Comparison of ENCODE assay signal across 1 cellular context in the genomic region with DNA sequence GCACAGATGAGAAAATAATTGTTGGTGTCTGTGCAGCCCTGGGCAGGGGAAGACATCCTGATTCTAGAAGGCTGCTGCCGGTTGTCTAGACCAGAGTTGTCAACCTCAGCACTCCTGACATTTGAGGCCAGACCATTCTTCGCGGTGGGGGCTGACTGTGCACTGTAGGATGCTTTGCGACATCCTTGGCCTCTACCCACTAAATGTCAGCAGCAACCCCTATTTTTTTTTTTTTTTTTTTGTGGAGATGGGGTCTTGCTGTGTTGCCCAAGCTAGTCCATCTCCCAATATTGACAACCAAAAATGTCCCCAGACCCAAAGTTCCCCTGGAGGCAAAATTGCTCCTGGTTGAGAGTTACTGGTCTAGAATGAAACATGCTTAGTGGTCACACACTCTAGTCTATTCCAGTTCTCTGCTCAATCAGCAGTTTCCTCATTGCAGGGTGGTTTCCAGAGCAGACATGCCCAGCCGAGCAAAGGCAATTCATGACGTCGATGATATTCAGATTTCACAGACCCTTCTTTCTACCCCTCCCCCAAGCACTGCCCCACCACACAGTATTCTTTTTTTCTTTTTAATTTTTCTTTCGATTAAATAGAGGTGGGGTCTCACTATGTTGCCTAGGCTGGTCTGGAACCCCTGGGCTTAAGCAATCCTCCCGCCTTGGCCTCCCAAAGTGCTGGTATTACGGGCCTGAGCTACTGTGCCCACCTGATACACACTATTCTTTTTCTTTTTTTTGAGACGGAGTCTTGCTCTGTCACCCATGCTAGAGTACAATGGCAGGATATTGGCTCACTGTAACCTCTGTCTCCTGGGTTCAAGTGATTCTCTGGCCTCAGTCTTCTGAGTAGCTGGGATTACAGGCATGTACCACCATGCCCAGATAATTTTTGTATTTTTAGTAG.
TF ChIP-seq lines count a peak whose summit lies in the region.

No MANE protein-coding gene starts in this region.

TF ChIP-seq in GM23338, 12 proteins besides CTCF, POLR2A, EP300 and RAD21 (continued from another document):
- TF ChIP-seq, protein P1, sequence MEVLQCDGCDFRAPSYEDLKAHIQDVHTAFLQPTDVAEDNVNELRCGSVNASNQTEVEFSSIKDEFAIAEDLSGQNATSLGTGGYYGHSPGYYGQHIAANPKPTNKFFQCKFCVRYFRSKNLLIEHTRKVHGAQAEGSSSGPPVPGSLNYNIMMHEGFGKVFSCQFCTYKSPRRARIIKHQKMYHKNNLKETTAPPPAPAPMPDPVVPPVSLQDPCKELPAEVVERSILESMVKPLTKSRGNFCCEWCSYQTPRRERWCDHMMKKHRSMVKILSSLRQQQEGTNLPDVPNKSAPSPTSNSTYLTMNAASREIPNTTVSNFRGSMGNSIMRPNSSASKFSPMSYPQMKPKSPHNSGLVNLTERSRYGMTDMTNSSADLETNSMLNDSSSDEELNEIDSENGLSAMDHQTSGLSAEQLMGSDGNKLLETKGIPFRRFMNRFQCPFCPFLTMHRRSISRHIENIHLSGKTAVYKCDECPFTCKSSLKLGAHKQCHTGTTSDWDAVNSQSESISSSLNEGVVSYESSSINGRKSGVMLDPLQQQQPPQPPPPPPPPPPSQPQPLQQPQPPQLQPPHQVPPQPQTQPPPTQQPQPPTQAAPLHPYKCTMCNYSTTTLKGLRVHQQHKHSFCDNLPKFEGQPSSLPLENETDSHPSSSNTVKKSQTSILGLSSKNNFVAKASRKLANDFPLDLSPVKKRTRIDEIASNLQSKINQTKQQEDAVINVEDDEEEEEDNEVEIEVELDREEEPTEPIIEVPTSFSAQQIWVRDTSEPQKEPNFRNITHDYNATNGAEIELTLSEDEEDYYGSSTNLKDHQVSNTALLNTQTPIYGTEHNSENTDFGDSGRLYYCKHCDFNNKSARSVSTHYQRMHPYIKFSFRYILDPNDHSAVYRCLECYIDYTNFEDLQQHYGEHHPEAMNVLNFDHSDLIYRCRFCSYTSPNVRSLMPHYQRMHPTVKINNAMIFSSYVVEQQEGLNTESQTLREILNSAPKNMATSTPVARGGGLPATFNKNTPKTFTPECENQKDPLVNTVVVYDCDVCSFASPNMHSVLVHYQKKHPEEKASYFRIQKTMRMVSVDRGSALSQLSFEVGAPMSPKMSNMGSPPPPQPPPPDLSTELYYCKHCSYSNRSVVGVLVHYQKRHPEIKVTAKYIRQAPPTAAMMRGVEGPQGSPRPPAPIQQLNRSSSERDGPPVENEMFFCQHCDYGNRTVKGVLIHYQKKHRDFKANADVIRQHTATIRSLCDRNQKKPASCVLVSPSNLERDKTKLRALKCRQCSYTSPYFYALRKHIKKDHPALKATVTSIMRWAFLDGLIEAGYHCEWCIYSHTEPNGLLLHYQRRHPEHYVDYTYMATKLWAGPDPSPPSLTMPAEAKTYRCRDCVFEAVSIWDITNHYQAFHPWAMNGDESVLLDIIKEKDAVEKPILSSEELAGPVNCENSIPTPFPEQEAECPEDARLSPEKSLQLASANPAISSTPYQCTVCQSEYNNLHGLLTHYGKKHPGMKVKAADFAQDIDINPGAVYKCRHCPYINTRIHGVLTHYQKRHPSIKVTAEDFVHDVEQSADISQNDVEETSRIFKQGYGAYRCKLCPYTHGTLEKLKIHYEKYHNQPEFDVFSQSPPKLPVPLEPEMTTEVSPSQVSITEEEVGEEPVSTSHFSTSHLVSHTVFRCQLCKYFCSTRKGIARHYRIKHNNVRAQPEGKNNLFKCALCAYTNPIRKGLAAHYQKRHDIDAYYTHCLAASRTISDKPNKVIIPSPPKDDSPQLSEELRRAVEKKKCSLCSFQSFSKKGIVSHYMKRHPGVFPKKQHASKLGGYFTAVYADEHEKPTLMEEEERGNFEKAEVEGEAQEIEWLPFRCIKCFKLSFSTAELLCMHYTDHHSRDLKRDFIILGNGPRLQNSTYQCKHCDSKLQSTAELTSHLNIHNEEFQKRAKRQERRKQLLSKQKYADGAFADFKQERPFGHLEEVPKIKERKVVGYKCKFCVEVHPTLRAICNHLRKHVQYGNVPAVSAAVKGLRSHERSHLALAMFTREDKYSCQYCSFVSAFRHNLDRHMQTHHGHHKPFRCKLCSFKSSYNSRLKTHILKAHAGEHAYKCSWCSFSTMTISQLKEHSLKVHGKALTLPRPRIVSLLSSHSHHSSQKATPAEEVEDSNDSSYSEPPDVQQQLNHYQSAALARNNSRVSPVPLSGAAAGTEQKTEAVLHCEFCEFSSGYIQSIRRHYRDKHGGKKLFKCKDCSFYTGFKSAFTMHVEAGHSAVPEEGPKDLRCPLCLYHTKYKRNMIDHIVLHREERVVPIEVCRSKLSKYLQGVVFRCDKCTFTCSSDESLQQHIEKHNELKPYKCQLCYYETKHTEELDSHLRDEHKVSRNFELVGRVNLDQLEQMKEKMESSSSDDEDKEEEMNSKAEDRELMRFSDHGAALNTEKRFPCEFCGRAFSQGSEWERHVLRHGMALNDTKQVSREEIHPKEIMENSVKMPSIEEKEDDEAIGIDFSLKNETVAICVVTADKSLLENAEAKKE (CRISPR knock-in tag; IDR thresholded peaks at IDR 0.05): no peak
- TF ChIP-seq, protein P2, sequence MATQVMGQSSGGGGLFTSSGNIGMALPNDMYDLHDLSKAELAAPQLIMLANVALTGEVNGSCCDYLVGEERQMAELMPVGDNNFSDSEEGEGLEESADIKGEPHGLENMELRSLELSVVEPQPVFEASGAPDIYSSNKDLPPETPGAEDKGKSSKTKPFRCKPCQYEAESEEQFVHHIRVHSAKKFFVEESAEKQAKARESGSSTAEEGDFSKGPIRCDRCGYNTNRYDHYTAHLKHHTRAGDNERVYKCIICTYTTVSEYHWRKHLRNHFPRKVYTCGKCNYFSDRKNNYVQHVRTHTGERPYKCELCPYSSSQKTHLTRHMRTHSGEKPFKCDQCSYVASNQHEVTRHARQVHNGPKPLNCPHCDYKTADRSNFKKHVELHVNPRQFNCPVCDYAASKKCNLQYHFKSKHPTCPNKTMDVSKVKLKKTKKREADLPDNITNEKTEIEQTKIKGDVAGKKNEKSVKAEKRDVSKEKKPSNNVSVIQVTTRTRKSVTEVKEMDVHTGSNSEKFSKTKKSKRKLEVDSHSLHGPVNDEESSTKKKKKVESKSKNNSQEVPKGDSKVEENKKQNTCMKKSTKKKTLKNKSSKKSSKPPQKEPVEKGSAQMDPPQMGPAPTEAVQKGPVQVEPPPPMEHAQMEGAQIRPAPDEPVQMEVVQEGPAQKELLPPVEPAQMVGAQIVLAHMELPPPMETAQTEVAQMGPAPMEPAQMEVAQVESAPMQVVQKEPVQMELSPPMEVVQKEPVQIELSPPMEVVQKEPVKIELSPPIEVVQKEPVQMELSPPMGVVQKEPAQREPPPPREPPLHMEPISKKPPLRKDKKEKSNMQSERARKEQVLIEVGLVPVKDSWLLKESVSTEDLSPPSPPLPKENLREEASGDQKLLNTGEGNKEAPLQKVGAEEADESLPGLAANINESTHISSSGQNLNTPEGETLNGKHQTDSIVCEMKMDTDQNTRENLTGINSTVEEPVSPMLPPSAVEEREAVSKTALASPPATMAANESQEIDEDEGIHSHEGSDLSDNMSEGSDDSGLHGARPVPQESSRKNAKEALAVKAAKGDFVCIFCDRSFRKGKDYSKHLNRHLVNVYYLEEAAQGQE (IDR thresholded peaks at IDR 0.05; ENCODE audit: unreplicated experiment): no peak
- TF ChIP-seq JUNB (IDR thresholded peaks at IDR 0.05; ENCODE audit: unreplicated experiment): no peak
- no peak for TF ChIP-seq EZH2phosphoT487 (IDR thresholded peaks at IDR 0.05; ENCODE audit: unreplicated experiment)
- TF ChIP-seq NANOG (IDR thresholded peaks at IDR 0.05; ENCODE audit: borderline replicate concordance): no peak
- no peak for TF ChIP-seq POLR2AphosphoS5 (IDR thresholded peaks at IDR 0.05; ENCODE audit: low read depth)
- no peak for TF ChIP-seq CREB1 (CRISPR knock-in tag; IDR thresholded peaks at IDR 0.05; ENCODE audit: low read depth)
- no peak for TF ChIP-seq STAT1 (IDR thresholded peaks at IDR 0.05; ENCODE audit: unreplicated experiment)
- no peak for TF ChIP-seq ZNF331 (CRISPR knock-in tag; IDR thresholded peaks at IDR 0.05; ENCODE audit: low read depth)
- no peak for TF ChIP-seq ZNF114 (CRISPR knock-in tag; IDR thresholded peaks at IDR 0.05)
